ENCODE assay signal across 11 cellular contexts in the genomic region with DNA sequence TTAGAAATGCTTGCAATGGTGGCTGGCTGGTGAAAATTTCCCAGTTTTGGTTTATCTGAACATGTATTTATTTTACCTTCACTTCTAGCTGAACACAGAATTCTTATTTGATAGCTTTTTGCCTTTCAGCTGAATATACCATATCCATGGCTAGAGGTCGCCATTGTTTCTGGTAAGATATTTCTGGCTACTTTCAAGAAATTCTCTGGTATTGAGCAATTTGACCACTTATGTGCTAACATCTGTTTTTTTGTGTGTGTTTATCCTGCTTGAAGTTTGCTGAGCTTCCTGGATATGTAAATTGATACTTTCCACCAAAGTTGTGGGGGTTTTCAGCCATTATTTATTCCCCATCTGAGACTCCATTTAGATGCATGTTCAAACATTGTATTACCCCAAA.
DNase-seq lines count a peak whose midpoint lies in the region; TF ChIP-seq lines count a peak whose summit lies in the region.
"Had no signal": no experiment of that assay in that cellular context is flagged by ENCODE, and none has a peak within 500 bp of the region (broad histone marks: within the 10 kb centered on the region; RNA-seq: fewer than 3 reads in every experiment).

No MANE protein-coding gene starts in this region.

- H3K4me3 ChIP-seq in lower leg skin (ENCODE audit: low read depth, poor library complexity, severe bottlenecking): no peak overlapping the region
- H3K4me3 ChIP-seq: psoas muscle had no signal

- intact Hi-C loops in lower leg skin (cut with DNase I; ENCODE audit: low total_unique reads): no loop called here

- TF ChIP-seq CTCF in HFFc6 (IDR thresholded peaks at IDR 0.05): peak; percentile 63
- no peak for TF ChIP-seq CTCF in lower leg skin (IDR thresholded peaks at IDR 0.05)

- no peaks in the 10 kb centered on the region for H3K27me3 Mint-ChIP-seq in HFFc6 (ENCODE audit: insufficient read depth)
- H3K27me3 Mint-ChIP-seq: brain had no signal

- no peaks in the 10 kb centered on the region for H3K36me3 Mint-ChIP-seq in HFFc6 (ENCODE audit: low read depth)

- H3K9me3 Mint-ChIP-seq in HFFc6: no peaks in the 10 kb centered on the region

- H3K4me3 Mint-ChIP-seq in HFFc6: no peak overlapping the region
- H3K4me3 Mint-ChIP-seq: brain had no signal

- H3K27ac Mint-ChIP-seq in HFFc6: no peak overlapping the region
- H3K27ac Mint-ChIP-seq: brain had no signal

- DNase-seq in DMS 273 (lab: John Stamatoyannopoulos, UW; ENCODE audit: unreplicated experiment): peak; percentile 47
- peak; percentile 68 for DNase-seq in HFFc6
- peak; percentile 56 for DNase-seq in SKM-1 (lab: John Stamatoyannopoulos, UW; ENCODE audit: unreplicated experiment)
- DNase-seq in kidney tubule cell (ENCODE audit: low spot score): peak; percentile 14
- no peak for DNase-seq in lower leg skin (ENCODE audit: low spot score in 2 of 2)
- no peak for DNase-seq in hippocampal formation (lab: John Stamatoyannopoulos, UW)
- DNase-seq in hepatic stellate cell (ENCODE audit: low spot score): no peak
- DNase-seq in HT-29 (ENCODE audit: low spot score): no peak
- DNase-seq: psoas muscle, RPMI8226 had no signal

- WGBS in lower leg skin, 2 donors: 71 to 81% methylated on average over 1 of the region's 1 CpG

- peaks cover 66% of the 10 kb centered on the region for H3K4me1 Mint-ChIP-seq in HFFc6 (ENCODE audit: low read depth)

- no peak for TF ChIP-seq POLR2A in lower leg skin (IDR thresholded peaks at IDR 0.05)

Comparison
In these comparisons a context has a peak if more than half of its experiments do, and no peak if none do; other contexts are left out.
1. DNase-seq: peak in DMS 273 (single experiment), HFFc6 (single experiment), SKM-1 (single experiment) and kidney tubule cell (single experiment); none in lower leg skin (0 of 2), hippocampal formation (0 of 2), hepatic stellate cell (single experiment) and HT-29 (single experiment).